In the genomic region with DNA sequence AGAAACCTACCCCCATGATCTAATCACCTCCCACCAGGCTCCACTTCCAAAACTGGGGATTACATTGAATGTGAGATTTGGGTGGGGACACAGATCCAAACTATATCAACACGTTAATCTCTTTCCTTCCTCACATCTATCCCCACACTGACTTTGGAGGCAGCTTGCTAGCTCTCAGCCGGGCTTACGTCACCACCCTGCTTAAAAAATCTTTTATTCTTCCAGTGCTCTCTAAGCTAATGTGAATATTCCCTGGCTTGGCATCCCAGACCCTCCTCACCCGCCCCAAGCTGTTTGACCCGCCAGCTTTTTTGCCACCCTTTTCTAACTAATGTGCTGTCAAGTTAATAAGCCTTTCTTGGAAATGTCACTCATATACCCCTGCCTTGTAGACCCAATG, we compare ENCODE assay signal across 1 cellular context.
TF ChIP-seq lines count a peak whose summit lies in the region.

No MANE protein-coding gene starts in this region.

TF ChIP-seq in GM23338, 12 proteins besides CTCF, POLR2A, EP300 and RAD21 (continued from another document):
- TF ChIP-seq EZH2 (IDR thresholded peaks at IDR 0.05; ENCODE audit: low read depth, unreplicated experiment) (no peak), CREB1 (CRISPR knock-in tag; IDR thresholded peaks at IDR 0.05; ENCODE audit: low read depth) (no peak), JUNB (IDR thresholded peaks at IDR 0.05; ENCODE audit: unreplicated experiment) (no peak), POLR2AphosphoS5 (IDR thresholded peaks at IDR 0.05; ENCODE audit: low read depth) (no peak), ZNF331 (CRISPR knock-in tag; IDR thresholded peaks at IDR 0.05; ENCODE audit: low read depth) (no peak), NANOG (IDR thresholded peaks at IDR 0.05; ENCODE audit: borderline replicate concordance) (no peak), EZH2phosphoT487 (IDR thresholded peaks at IDR 0.05; ENCODE audit: unreplicated experiment) (no peak)
- TF ChIP-seq, protein P1, sequence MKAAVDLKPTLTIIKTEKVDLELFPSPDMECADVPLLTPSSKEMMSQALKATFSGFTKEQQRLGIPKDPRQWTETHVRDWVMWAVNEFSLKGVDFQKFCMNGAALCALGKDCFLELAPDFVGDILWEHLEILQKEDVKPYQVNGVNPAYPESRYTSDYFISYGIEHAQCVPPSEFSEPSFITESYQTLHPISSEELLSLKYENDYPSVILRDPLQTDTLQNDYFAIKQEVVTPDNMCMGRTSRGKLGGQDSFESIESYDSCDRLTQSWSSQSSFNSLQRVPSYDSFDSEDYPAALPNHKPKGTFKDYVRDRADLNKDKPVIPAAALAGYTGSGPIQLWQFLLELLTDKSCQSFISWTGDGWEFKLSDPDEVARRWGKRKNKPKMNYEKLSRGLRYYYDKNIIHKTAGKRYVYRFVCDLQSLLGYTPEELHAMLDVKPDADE (IDR thresholded peaks at IDR 0.05), result no peak
- TF ChIP-seq, protein P2, sequence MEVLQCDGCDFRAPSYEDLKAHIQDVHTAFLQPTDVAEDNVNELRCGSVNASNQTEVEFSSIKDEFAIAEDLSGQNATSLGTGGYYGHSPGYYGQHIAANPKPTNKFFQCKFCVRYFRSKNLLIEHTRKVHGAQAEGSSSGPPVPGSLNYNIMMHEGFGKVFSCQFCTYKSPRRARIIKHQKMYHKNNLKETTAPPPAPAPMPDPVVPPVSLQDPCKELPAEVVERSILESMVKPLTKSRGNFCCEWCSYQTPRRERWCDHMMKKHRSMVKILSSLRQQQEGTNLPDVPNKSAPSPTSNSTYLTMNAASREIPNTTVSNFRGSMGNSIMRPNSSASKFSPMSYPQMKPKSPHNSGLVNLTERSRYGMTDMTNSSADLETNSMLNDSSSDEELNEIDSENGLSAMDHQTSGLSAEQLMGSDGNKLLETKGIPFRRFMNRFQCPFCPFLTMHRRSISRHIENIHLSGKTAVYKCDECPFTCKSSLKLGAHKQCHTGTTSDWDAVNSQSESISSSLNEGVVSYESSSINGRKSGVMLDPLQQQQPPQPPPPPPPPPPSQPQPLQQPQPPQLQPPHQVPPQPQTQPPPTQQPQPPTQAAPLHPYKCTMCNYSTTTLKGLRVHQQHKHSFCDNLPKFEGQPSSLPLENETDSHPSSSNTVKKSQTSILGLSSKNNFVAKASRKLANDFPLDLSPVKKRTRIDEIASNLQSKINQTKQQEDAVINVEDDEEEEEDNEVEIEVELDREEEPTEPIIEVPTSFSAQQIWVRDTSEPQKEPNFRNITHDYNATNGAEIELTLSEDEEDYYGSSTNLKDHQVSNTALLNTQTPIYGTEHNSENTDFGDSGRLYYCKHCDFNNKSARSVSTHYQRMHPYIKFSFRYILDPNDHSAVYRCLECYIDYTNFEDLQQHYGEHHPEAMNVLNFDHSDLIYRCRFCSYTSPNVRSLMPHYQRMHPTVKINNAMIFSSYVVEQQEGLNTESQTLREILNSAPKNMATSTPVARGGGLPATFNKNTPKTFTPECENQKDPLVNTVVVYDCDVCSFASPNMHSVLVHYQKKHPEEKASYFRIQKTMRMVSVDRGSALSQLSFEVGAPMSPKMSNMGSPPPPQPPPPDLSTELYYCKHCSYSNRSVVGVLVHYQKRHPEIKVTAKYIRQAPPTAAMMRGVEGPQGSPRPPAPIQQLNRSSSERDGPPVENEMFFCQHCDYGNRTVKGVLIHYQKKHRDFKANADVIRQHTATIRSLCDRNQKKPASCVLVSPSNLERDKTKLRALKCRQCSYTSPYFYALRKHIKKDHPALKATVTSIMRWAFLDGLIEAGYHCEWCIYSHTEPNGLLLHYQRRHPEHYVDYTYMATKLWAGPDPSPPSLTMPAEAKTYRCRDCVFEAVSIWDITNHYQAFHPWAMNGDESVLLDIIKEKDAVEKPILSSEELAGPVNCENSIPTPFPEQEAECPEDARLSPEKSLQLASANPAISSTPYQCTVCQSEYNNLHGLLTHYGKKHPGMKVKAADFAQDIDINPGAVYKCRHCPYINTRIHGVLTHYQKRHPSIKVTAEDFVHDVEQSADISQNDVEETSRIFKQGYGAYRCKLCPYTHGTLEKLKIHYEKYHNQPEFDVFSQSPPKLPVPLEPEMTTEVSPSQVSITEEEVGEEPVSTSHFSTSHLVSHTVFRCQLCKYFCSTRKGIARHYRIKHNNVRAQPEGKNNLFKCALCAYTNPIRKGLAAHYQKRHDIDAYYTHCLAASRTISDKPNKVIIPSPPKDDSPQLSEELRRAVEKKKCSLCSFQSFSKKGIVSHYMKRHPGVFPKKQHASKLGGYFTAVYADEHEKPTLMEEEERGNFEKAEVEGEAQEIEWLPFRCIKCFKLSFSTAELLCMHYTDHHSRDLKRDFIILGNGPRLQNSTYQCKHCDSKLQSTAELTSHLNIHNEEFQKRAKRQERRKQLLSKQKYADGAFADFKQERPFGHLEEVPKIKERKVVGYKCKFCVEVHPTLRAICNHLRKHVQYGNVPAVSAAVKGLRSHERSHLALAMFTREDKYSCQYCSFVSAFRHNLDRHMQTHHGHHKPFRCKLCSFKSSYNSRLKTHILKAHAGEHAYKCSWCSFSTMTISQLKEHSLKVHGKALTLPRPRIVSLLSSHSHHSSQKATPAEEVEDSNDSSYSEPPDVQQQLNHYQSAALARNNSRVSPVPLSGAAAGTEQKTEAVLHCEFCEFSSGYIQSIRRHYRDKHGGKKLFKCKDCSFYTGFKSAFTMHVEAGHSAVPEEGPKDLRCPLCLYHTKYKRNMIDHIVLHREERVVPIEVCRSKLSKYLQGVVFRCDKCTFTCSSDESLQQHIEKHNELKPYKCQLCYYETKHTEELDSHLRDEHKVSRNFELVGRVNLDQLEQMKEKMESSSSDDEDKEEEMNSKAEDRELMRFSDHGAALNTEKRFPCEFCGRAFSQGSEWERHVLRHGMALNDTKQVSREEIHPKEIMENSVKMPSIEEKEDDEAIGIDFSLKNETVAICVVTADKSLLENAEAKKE (CRISPR knock-in tag; IDR thresholded peaks at IDR 0.05), result no peak
